Comparison of ENCODE assay signal across 34 cellular contexts in the genomic region with DNA sequence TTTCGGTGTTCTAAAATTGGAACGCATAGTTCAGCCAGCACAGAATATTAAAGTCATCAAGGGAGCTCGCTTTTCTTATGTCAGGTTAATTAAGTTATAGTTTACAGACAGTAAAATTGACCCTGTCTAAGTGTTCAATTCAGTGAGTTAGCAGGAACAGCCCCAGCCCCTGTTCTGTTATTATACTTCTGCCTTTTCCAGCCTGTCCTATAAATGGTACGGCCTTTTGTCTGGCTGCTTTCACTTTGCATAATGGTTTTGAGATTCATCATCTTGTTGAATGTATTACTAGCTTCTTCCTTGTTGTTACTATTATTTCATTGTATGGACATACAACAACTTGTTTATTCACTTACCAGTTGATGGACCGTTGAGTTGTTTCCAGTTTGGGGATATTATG. TPM values are rescaled to one million over a fixed set of nuclear protein-coding genes. Genes with fewer than 3 reads are reported as not detected.
"Had no signal": no experiment of that assay in that cellular context is flagged by ENCODE, and none has a peak within 500 bp of the region (broad histone marks: within the 10 kb centered on the region; RNA-seq: fewer than 3 reads in every experiment).

No MANE protein-coding gene starts in this region.

- DNase-seq: hypothalamus; immature natural killer cell; kidney; left colon; left lung; lower lobe of right lung; mammary epithelial cell; mesenchymal stem cell; naive B cell; natural killer cell; nephron progenitor cell; occipital lobe; ovary; right lobe of liver; stimulated activated CD4-positive, alpha-beta T cell treated with anti-CD3 and anti-CD28 coated beads, Interleukin-1b, Interleukin-23, amount 100 ng/mL, for 48 hours; stimulated activated CD4-positive, alpha-beta T cell treated with anti-CD3 and anti-CD28 coated beads, Interleukin-2, amount 100 ng/mL, for 48 hours; stimulated activated CD4-positive, alpha-beta T cell treated with anti-CD3 and anti-CD28 coated beads, Interleukin-4, amount 100 ng/mL, for 4 hours; stimulated activated CD8-positive, alpha-beta memory T cell treated with anti-CD3 and anti-CD28 coated beads, Interleukin-4, amount 100 ng/mL, for 48 hours; stimulated activated naive B cell treated with anti-CD40 and anti-IgM and Interleukin-4, amounts not matched to agents 10 μg/mL and 1 μg/mL and 100 μg/mL, for 72 hours; stimulated activated naive CD8-positive, alpha-beta T cell treated with anti-CD3 and anti-CD28 coated beads, Interleukin-15, Interleukin-2, amounts not matched to agents 100 U/mL and 50 U/mL, for 24 hours; tibial artery; trophoblast cell; upper lobe of right lung had no signal

- H3K4me2 ChIP-seq: neural progenitor cell, smooth muscle cell had no signal

- H2AFZ ChIP-seq: neural progenitor cell had no signal

- H3K9me3 Mint-ChIP-seq: immature natural killer cell; naive B cell; natural killer cell; nephron progenitor cell; neural progenitor cell; stimulated activated naive B cell treated with anti-CD40 and anti-IgM and Interleukin-4, amounts not matched to agents 10 μg/mL and 1 μg/mL and 100 μg/mL, for 72 hours had no signal

- H3K4me3 Mint-ChIP-seq: immature natural killer cell; mesothelial cell of epicardium; naive B cell; natural killer cell; nephron progenitor cell; neural progenitor cell; stimulated activated naive B cell treated with anti-CD40 and anti-IgM and Interleukin-4, amounts not matched to agents 10 μg/mL and 1 μg/mL and 100 μg/mL, for 72 hours had no signal

- H3K27me3 Mint-ChIP-seq: progenitor cell of endocrine pancreas had no signal

- H3K9ac ChIP-seq: neural progenitor cell had no signal

- H3K9me3 ChIP-seq: left lung, lower lobe of right lung, neutrophil, ovary, right atrium auricular region, right lobe of liver, suprapubic skin, thoracic aorta, tibial artery, upper lobe of right lung had no signal

- ATAC-seq: left colon; left lung; lower lobe of right lung; natural killer cell; right lobe of liver; stimulated activated naive CD8-positive, alpha-beta T cell treated with anti-CD3 and anti-CD28 coated beads, Interleukin-15, Interleukin-2, amounts not matched to agents 100 U/mL and 50 U/mL, for 24 hours; upper lobe of right lung had no signal

- H3K4me1 Mint-ChIP-seq: neural progenitor cell had no signal

- H3K27ac Mint-ChIP-seq: immature natural killer cell; mesothelial cell of epicardium; naive B cell; natural killer cell; nephron progenitor cell; neural progenitor cell; progenitor cell of endocrine pancreas; stimulated activated naive B cell treated with anti-CD40 and anti-IgM and Interleukin-4, amounts not matched to agents 10 μg/mL and 1 μg/mL and 100 μg/mL, for 72 hours had no signal

- H3K36me3 Mint-ChIP-seq: immature natural killer cell; mesothelial cell of epicardium; naive B cell; natural killer cell; neural progenitor cell; stimulated activated naive B cell treated with anti-CD40 and anti-IgM and Interleukin-4, amounts not matched to agents 10 μg/mL and 1 μg/mL and 100 μg/mL, for 72 hours had no signal

- H3K4me1 ChIP-seq: neural progenitor cell, right atrium auricular region, upper lobe of right lung had no signal

- H3K36me3 ChIP-seq: left lung, lower lobe of right lung, neural progenitor cell, neutrophil, ovary, right atrium auricular region, right lobe of liver, suprapubic skin, thoracic aorta, tibial artery, upper lobe of right lung had no signal

- H3K27ac ChIP-seq: left lung, lower lobe of right lung, neural progenitor cell, neutrophil, ovary, right atrium auricular region, right lobe of liver, suprapubic skin, thoracic aorta, tibial artery, upper lobe of right lung had no signal

- H3K27me3 ChIP-seq: ovary, right atrium auricular region, right lobe of liver, suprapubic skin, tibial artery, upper lobe of right lung had no signal

- H3K4me3 ChIP-seq: left lung, lower lobe of right lung, neural progenitor cell, ovary, right atrium auricular region, right lobe of liver, smooth muscle cell, suprapubic skin, thoracic aorta, tibial artery, upper lobe of right lung had no signal

RNA-seq across cellular contexts. Expression of gene CXCL13, which starts 9.5 kb away (rescaled TPM):
- total RNA-seq: lower lobe of right lung, mammary epithelial cell, mesothelial cell of epicardium, mononuclear cell, natural killer cell, occipital lobe, progenitor cell of endocrine pancreas, pulmonary artery endothelial cell, renal cortical epithelial cell, right atrium auricular region, smooth muscle cell, thoracic aorta, upper lobe of right lung had no signal
